Comparison of ENCODE assay signal across 1 cellular context in the genomic region with DNA sequence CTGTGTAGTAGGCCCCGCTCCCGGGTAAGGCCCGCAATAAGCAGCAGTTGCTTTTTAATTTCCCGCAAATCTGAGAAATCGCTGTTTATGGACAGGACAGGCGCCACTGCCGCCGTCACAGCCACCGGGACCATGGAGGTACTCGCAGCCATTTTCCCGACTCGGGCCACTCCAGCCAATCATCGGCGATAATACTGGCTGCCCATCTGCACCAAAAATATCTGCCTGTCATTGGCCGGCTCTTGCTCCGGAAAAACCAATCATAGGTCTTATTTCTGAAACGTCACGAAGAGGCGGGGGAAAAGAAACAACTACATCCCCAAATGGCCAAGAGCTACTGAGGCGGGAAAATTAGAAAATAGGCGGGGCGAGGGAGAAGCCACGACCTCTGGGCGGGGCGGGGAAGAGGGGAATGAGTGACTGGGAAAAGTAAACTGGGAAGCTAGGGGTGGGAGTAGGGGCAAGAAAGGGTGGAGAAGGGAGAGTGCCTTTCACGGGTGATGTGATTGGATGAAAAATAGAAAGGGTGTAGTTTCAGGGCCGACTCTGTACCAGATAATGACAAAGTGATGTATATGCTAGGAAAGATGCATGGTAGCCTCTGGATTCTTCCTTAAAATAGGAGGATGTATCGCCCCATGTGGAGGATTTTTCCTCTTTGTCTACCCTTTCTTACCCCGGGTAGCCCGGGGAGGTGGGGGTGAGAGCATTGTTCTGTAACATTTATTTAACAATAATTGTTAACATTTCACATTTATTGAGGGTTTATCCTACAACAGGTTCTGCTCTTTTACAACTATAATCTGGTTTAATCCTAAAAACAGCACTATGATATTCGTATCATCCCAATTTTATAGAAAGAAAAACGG.
TF ChIP-seq lines count a peak whose summit lies in the region.

A gene with protein sequence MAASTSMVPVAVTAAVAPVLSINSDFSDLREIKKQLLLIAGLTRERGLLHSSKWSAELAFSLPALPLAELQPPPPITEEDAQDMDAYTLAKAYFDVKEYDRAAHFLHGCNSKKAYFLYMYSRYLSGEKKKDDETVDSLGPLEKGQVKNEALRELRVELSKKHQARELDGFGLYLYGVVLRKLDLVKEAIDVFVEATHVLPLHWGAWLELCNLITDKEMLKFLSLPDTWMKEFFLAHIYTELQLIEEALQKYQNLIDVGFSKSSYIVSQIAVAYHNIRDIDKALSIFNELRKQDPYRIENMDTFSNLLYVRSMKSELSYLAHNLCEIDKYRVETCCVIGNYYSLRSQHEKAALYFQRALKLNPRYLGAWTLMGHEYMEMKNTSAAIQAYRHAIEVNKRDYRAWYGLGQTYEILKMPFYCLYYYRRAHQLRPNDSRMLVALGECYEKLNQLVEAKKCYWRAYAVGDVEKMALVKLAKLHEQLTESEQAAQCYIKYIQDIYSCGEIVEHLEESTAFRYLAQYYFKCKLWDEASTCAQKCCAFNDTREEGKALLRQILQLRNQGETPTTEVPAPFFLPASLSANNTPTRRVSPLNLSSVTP (minus strand): TSS at position 163 of the 869 bp plus-strand sequence. CDS start 11 bp downstream, at position 152.

TF ChIP-seq in HepG2, 621 proteins besides CTCF, POLR2A, EP300 and RAD21 (continued from another document and continues in another):
- TF ChIP-seq, protein P1, sequence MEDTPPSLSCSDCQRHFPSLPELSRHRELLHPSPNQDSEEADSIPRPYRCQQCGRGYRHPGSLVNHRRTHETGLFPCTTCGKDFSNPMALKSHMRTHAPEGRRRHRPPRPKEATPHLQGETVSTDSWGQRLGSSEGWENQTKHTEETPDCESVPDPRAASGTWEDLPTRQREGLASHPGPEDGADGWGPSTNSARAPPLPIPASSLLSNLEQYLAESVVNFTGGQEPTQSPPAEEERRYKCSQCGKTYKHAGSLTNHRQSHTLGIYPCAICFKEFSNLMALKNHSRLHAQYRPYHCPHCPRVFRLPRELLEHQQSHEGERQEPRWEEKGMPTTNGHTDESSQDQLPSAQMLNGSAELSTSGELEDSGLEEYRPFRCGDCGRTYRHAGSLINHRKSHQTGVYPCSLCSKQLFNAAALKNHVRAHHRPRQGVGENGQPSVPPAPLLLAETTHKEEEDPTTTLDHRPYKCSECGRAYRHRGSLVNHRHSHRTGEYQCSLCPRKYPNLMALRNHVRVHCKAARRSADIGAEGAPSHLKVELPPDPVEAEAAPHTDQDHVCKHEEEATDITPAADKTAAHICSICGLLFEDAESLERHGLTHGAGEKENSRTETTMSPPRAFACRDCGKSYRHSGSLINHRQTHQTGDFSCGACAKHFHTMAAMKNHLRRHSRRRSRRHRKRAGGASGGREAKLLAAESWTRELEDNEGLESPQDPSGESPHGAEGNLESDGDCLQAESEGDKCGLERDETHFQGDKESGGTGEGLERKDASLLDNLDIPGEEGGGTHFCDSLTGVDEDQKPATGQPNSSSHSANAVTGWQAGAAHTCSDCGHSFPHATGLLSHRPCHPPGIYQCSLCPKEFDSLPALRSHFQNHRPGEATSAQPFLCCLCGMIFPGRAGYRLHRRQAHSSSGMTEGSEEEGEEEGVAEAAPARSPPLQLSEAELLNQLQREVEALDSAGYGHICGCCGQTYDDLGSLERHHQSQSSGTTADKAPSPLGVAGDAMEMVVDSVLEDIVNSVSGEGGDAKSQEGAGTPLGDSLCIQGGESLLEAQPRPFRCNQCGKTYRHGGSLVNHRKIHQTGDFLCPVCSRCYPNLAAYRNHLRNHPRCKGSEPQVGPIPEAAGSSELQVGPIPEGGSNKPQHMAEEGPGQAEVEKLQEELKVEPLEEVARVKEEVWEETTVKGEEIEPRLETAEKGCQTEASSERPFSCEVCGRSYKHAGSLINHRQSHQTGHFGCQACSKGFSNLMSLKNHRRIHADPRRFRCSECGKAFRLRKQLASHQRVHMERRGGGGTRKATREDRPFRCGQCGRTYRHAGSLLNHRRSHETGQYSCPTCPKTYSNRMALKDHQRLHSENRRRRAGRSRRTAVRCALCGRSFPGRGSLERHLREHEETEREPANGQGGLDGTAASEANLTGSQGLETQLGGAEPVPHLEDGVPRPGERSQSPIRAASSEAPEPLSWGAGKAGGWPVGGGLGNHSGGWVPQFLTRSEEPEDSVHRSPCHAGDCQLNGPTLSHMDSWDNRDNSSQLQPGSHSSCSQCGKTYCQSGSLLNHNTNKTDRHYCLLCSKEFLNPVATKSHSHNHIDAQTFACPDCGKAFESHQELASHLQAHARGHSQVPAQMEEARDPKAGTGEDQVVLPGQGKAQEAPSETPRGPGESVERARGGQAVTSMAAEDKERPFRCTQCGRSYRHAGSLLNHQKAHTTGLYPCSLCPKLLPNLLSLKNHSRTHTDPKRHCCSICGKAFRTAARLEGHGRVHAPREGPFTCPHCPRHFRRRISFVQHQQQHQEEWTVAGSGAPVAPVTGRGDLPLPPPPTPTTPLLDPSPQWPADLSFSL (CRISPR knock-in tag; IDR thresholded peaks at IDR 0.05): no peak
- TF ChIP-seq, protein P2, sequence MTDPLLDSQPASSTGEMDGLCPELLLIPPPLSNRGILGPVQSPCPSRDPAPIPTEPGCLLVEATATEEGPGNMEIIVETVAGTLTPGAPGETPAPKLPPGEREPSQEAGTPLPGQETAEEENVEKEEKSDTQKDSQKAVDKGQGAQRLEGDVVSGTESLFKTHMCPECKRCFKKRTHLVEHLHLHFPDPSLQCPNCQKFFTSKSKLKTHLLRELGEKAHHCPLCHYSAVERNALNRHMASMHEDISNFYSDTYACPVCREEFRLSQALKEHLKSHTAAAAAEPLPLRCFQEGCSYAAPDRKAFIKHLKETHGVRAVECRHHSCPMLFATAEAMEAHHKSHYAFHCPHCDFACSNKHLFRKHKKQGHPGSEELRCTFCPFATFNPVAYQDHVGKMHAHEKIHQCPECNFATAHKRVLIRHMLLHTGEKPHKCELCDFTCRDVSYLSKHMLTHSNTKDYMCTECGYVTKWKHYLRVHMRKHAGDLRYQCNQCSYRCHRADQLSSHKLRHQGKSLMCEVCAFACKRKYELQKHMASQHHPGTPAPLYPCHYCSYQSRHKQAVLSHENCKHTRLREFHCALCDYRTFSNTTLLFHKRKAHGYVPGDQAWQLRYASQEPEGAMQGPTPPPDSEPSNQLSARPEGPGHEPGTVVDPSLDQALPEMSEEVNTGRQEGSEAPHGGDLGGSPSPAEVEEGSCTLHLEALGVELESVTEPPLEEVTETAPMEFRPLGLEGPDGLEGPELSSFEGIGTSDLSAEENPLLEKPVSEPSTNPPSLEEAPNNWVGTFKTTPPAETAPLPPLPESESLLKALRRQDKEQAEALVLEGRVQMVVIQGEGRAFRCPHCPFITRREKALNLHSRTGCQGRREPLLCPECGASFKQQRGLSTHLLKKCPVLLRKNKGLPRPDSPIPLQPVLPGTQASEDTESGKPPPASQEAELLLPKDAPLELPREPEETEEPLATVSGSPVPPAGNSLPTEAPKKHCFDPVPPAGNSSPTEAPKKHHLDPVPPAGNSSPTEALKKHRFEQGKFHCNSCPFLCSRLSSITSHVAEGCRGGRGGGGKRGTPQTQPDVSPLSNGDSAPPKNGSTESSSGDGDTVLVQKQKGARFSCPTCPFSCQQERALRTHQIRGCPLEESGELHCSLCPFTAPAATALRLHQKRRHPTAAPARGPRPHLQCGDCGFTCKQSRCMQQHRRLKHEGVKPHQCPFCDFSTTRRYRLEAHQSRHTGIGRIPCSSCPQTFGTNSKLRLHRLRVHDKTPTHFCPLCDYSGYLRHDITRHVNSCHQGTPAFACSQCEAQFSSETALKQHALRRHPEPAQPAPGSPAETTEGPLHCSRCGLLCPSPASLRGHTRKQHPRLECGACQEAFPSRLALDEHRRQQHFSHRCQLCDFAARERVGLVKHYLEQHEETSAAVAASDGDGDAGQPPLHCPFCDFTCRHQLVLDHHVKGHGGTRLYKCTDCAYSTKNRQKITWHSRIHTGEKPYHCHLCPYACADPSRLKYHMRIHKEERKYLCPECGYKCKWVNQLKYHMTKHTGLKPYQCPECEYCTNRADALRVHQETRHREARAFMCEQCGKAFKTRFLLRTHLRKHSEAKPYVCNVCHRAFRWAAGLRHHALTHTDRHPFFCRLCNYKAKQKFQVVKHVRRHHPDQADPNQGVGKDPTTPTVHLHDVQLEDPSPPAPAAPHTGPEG (CRISPR knock-in tag; IDR thresholded peaks at IDR 0.05): no peak
- TF ChIP-seq PCBP2 (optimal IDR thresholded peaks at IDR 0.05; ENCODE audit: low read depth, low read length, poor library complexity, severe bottlenecking) (no peak), POGZ (CRISPR knock-in tag; IDR thresholded peaks at IDR 0.05) (peak; percentile 86), ZNF335 (CRISPR knock-in tag; IDR thresholded peaks at IDR 0.05) (no peak; the same call in none of the 2 replicates), ZNF367 (CRISPR knock-in tag; IDR thresholded peaks at IDR 0.05; ENCODE audit: borderline replicate concordance) (no peak), ONECUT2 (CRISPR knock-in tag; IDR thresholded peaks at IDR 0.05) (no peak), KLF9 (CRISPR knock-in tag; IDR thresholded peaks at IDR 0.05; ENCODE audit: low read depth) (0 out of 2 replicates have a peak, but pooled peaks have one; percentile 56), ZNF724P (CRISPR knock-in tag; IDR thresholded peaks at IDR 0.05; ENCODE audit: borderline replicate concordance) (no peak), FIP1L1 (IDR thresholded peaks at IDR 0.05; ENCODE audit: borderline replicate concordance, insufficient read depth, low read depth, low read length) (no peak), MYC (CRISPR knock-in tag; IDR thresholded peaks at IDR 0.05; ENCODE audit: borderline replicate concordance) (peak; percentile 48; the same call in 1 of the 2 replicates), NR2F6 (IDR thresholded peaks at IDR 0.05) (no peak; the same call in 1 of the 2 replicates), NR2F6 (CRISPR knock-in tag; IDR thresholded peaks at IDR 0.05) (peak; percentile 27; the same call in 1 of the 2 replicates), ZNF331 (CRISPR knock-in tag; IDR thresholded peaks at IDR 0.05) (no peak), MTF2 (CRISPR knock-in tag; IDR thresholded peaks at IDR 0.05; ENCODE audit: borderline replicate concordance) (no peak), NFYC (CRISPR knock-in tag; IDR thresholded peaks at IDR 0.05) (peak; percentile 97), EEA1 (CRISPR knock-in tag; IDR thresholded peaks at IDR 0.05; ENCODE audit: borderline replicate concordance) (no peak), RAD51 (IDR thresholded peaks at IDR 0.05; ENCODE audit: borderline replicate concordance) (no peak), EZH2 (conservative IDR thresholded peaks at IDR 0.05; ENCODE audit: low read depth, low read length) (no peak)
- TF ChIP-seq, protein P3, sequence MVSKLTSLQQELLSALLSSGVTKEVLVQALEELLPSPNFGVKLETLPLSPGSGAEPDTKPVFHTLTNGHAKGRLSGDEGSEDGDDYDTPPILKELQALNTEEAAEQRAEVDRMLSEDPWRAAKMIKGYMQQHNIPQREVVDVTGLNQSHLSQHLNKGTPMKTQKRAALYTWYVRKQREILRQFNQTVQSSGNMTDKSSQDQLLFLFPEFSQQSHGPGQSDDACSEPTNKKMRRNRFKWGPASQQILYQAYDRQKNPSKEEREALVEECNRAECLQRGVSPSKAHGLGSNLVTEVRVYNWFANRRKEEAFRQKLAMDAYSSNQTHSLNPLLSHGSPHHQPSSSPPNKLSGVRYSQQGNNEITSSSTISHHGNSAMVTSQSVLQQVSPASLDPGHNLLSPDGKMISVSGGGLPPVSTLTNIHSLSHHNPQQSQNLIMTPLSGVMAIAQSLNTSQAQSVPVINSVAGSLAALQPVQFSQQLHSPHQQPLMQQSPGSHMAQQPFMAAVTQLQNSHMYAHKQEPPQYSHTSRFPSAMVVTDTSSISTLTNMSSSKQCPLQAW (CRISPR knock-in tag; IDR thresholded peaks at IDR 0.05): no peak; the same call in none of the 2 replicates
- TF ChIP-seq, protein P4, sequence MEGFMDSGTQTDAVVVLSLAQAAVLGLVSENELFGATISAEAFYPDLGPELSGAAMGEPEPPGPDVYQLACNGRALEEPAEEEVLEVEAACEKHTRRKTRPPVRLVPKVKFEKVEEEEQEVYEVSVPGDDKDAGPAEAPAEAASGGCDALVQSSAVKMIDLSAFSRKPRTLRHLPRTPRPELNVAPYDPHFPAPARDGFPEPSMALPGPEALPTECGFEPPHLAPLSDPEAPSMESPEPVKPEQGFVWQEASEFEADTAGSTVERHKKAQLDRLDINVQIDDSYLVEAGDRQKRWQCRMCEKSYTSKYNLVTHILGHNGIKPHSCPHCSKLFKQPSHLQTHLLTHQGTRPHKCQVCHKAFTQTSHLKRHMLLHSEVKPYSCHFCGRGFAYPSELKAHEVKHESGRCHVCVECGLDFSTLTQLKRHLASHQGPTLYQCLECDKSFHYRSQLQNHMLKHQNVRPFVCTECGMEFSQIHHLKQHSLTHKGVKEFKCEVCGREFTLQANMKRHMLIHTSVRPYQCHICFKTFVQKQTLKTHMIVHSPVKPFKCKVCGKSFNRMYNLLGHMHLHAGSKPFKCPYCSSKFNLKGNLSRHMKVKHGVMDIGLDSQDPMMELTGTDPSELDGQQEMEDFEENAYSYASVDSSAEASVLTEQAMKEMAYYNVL (CRISPR knock-in tag; IDR thresholded peaks at IDR 0.05; ENCODE audit: borderline replicate concordance): 0 out of 2 replicates have a peak, but pooled peaks have one; percentile 27
- TF ChIP-seq, protein P5, sequence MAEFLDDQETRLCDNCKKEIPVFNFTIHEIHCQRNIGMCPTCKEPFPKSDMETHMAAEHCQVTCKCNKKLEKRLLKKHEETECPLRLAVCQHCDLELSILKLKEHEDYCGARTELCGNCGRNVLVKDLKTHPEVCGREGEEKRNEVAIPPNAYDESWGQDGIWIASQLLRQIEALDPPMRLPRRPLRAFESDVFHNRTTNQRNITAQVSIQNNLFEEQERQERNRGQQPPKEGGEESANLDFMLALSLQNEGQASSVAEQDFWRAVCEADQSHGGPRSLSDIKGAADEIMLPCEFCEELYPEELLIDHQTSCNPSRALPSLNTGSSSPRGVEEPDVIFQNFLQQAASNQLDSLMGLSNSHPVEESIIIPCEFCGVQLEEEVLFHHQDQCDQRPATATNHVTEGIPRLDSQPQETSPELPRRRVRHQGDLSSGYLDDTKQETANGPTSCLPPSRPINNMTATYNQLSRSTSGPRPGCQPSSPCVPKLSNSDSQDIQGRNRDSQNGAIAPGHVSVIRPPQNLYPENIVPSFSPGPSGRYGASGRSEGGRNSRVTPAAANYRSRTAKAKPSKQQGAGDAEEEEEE (CRISPR knock-in tag; IDR thresholded peaks at IDR 0.05; ENCODE audit: borderline replicate concordance): no peak
- TF ChIP-seq, protein P6, sequence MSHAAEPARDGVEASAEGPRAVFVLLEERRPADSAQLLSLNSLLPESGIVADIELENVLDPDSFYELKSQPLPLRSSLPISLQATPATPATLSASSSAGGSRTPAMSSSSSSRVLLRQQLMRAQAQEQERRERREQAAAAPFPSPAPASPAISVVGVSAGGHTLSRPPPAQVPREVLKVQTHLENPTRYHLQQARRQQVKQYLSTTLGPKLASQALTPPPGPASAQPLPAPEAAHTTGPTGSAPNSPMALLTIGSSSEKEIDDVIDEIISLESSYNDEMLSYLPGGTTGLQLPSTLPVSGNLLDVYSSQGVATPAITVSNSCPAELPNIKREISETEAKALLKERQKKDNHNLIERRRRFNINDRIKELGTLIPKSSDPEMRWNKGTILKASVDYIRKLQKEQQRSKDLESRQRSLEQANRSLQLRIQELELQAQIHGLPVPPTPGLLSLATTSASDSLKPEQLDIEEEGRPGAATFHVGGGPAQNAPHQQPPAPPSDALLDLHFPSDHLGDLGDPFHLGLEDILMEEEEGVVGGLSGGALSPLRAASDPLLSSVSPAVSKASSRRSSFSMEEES (CRISPR knock-in tag; IDR thresholded peaks at IDR 0.05): no peak
- TF ChIP-seq, protein P7, sequence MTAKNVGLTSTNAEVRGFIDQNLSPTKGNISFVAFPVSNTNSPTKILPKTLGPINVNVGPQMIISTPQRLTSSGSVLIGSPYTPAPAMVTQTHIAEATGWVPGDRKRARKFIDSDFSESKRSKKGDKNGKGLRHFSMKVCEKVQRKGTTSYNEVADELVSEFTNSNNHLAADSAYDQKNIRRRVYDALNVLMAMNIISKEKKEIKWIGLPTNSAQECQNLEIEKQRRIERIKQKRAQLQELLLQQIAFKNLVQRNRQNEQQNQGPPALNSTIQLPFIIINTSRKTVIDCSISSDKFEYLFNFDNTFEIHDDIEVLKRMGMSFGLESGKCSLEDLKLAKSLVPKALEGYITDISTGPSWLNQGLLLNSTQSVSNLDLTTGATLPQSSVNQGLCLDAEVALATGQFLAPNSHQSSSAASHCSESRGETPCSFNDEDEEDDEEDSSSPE (CRISPR knock-in tag; IDR thresholded peaks at IDR 0.05): peak; percentile 99
